16 cellular contexts compared by ENCODE assay signal in genomic region chr10:131400518-131400917, GRCh38.
DNase-seq lines count a peak whose midpoint lies in the region; ATAC-seq and TF ChIP-seq lines count a peak whose summit lies in the region.
"Had no signal": no experiment of that assay in that cellular context is flagged by ENCODE, and none has a peak within 500 bp of the region (broad histone marks: within the 10 kb centered on the region; RNA-seq: fewer than 3 reads in every experiment).

No MANE protein-coding gene starts in this region.

- H4K20me1 ChIP-seq in osteoblast (ENCODE audit: insufficient read depth, low read length): no peaks in the 10 kb centered on the region

- intact Hi-C loops in left ventricle myocardium inferior (cut with micrococcal nuclease): no loop called here
- intact Hi-C loops in dorsolateral prefrontal cortex (cut with DNase I): no loop called here

- H3K4me1 ChIP-seq in osteoblast (ENCODE audit: insufficient read depth, low read length) (no peaks in the 10 kb centered on the region), left ventricle myocardium inferior (no peaks in the 10 kb centered on the region)
- H3K4me1 ChIP-seq: HAP-1 had no signal

- peaks cover 4% of the 10 kb centered on the region for H3K9me3 Mint-ChIP-seq in glutamatergic neuron (ENCODE audit: unreplicated experiment)
- H3K9me3 Mint-ChIP-seq in stimulated activated effector memory CD8-positive, alpha-beta T cell treated with anti-CD3 and anti-CD28 coated beads, Interleukin-12 subunit alpha, Interleukin-12 subunit beta, amount 100 ng/mL, for 72 hours: no peaks in the 10 kb centered on the region

- TF ChIP-seq CTCF in glutamatergic neuron (IDR thresholded peaks at IDR 0.05; ENCODE audit: partially characterized antibody, unreplicated experiment) (no peak), osteoblast (IDR thresholded peaks at IDR 0.05; ENCODE audit: extremely low read depth, low read depth, low read length) (no peak), left ventricle myocardium inferior (IDR thresholded peaks at IDR 0.05; ENCODE audit: borderline replicate concordance) (no peak), dorsolateral prefrontal cortex (IDR thresholded peaks at IDR 0.05 in 54 of 56, conservative IDR thresholded peaks at IDR 0.05 in 2 of 56; ENCODE audit: low read depth in 1 of 56, partially characterized antibody in 56 of 56) (no peak)

- no peaks in the 10 kb centered on the region for H3K36me3 ChIP-seq in osteoblast (ENCODE audit: insufficient read depth, low read length)
- H3K36me3 ChIP-seq in left ventricle myocardium inferior: no peaks in the 10 kb centered on the region
- H3K36me3 ChIP-seq: HAP-1 had no signal

- no peaks in the 10 kb centered on the region for H3K27me3 ChIP-seq in osteoblast (ENCODE audit: insufficient read depth, low read length)
- H3K27me3 ChIP-seq in left ventricle myocardium inferior (ENCODE audit: low read depth): peaks cover 65% of the 10 kb centered on the region
- H3K27me3 ChIP-seq in dorsolateral prefrontal cortex: peaks cover 0 to 37% (median 5%) of the 10 kb centered on the region in 45 donors

- H3K4me3 ChIP-seq in osteoblast (ENCODE audit: insufficient read depth, low read length) (no peak overlapping the region), left ventricle myocardium inferior (no peak overlapping the region), dorsolateral prefrontal cortex (no peak overlapping the region)
- H3K4me3 ChIP-seq: GM23338, HAP-1 had no signal

- H2AFZ ChIP-seq in osteoblast (ENCODE audit: low read length): no peak overlapping the region
- H2AFZ ChIP-seq: GM23338 had no signal

- H3K9me3 ChIP-seq in osteoblast (ENCODE audit: low read depth, low read length): no peaks in the 10 kb centered on the region
- no peaks in the 10 kb centered on the region for H3K9me3 ChIP-seq in left ventricle myocardium inferior (replicated peaks)
- H3K9me3 ChIP-seq: HAP-1 had no signal

- no peaks in the 10 kb centered on the region for H3K79me2 ChIP-seq in osteoblast (ENCODE audit: insufficient read depth, low read length)

- no peak overlapping the region for H3K4me3 Mint-ChIP-seq in glutamatergic neuron (ENCODE audit: unreplicated experiment)
- H3K4me3 Mint-ChIP-seq in stimulated activated effector memory CD8-positive, alpha-beta T cell treated with anti-CD3 and anti-CD28 coated beads, Interleukin-12 subunit alpha, Interleukin-12 subunit beta, amount 100 ng/mL, for 72 hours: no peak overlapping the region
- H3K4me3 Mint-ChIP-seq: CD4-positive, alpha-beta memory T cell; GM23338; HFFc6 had no signal

- no peak overlapping the region for H3K27ac ChIP-seq in osteoblast (ENCODE audit: low read depth, low read length)
- no peak overlapping the region for H3K27ac ChIP-seq in left ventricle myocardium inferior (replicated peaks)
- H3K27ac ChIP-seq in dorsolateral prefrontal cortex: no peak overlapping the region

- peak; percentile 31 for ATAC-seq in stimulated activated effector memory CD8-positive, alpha-beta T cell treated with anti-CD3 and anti-CD28 coated beads, Interleukin-12 subunit alpha, Interleukin-12 subunit beta, amount 100 ng/mL, for 72 hours
- ATAC-seq: GM23338 had no signal

- DNase-seq in glutamatergic neuron (no peak), osteoblast (ENCODE audit: insufficient read length, low spot score, missing footprints) (peak; percentile 32), NCI-H128 (lab: John Stamatoyannopoulos, UW; ENCODE audit: unreplicated experiment) (no peak), left ventricle myocardium inferior (no peak), dorsolateral prefrontal cortex (no peak)
- DNase-seq in stimulated activated effector memory CD8-positive, alpha-beta T cell treated with anti-CD3 and anti-CD28 coated beads, Interleukin-12 subunit alpha, Interleukin-12 subunit beta, amount 100 ng/mL, for 72 hours (ENCODE audit: low spot score in 2 of 2): no peak
- DNase-seq: C1 segment of cervical spinal cord; Calu3; CD4-positive, alpha-beta memory T cell; COR-L47; DMS53; DMS79 treated with DMSO at 0.1 percent for 48 hours; GF-D8; HFFc6 had no signal

- H3K4me2 ChIP-seq in osteoblast (ENCODE audit: insufficient read depth, low read length): no peak overlapping the region
- H3K4me2 ChIP-seq: GM23338 had no signal

- H3K36me3 Mint-ChIP-seq in glutamatergic neuron (ENCODE audit: unreplicated experiment): peaks cover 5% of the 10 kb centered on the region
- no peaks in the 10 kb centered on the region for H3K36me3 Mint-ChIP-seq in stimulated activated effector memory CD8-positive, alpha-beta T cell treated with anti-CD3 and anti-CD28 coated beads, Interleukin-12 subunit alpha, Interleukin-12 subunit beta, amount 100 ng/mL, for 72 hours
- H3K36me3 Mint-ChIP-seq: CD4-positive, alpha-beta memory T cell had no signal

- H3K27me3 Mint-ChIP-seq in glutamatergic neuron (ENCODE audit: unreplicated experiment): peaks cover 6% of the 10 kb centered on the region
- H3K27me3 Mint-ChIP-seq: CD4-positive, alpha-beta memory T cell had no signal

- peak overlapping the region; percentile 30 for H3K27ac Mint-ChIP-seq in glutamatergic neuron (ENCODE audit: unreplicated experiment)
- H3K27ac Mint-ChIP-seq in stimulated activated effector memory CD8-positive, alpha-beta T cell treated with anti-CD3 and anti-CD28 coated beads, Interleukin-12 subunit alpha, Interleukin-12 subunit beta, amount 100 ng/mL, for 72 hours: no peak overlapping the region
- H3K27ac Mint-ChIP-seq: CD4-positive, alpha-beta memory T cell; GM23338; HFFc6 had no signal

- peaks cover 4% of the 10 kb centered on the region for H3K4me1 Mint-ChIP-seq in glutamatergic neuron (ENCODE audit: low read depth, unreplicated experiment)
- no peaks in the 10 kb centered on the region for H3K4me1 Mint-ChIP-seq in stimulated activated effector memory CD8-positive, alpha-beta T cell treated with anti-CD3 and anti-CD28 coated beads, Interleukin-12 subunit alpha, Interleukin-12 subunit beta, amount 100 ng/mL, for 72 hours
- H3K4me1 Mint-ChIP-seq: CD4-positive, alpha-beta memory T cell; GM23338 had no signal
